Comparison of ENCODE assay signal across 12 cellular contexts in genomic region chr14:22898302-22898894, GRCh38. TPM values are rescaled to one million over a fixed set of nuclear protein-coding genes. Genes with fewer than 3 reads are reported as not detected.
DNase-seq lines count a peak whose midpoint lies in the region; ATAC-seq and TF ChIP-seq lines count a peak whose summit lies in the region.
"Had no signal": no experiment of that assay in that cellular context is flagged by ENCODE, and none has a peak within 500 bp of the region (broad histone marks: within the 10 kb centered on the region; RNA-seq: fewer than 3 reads in every experiment).

No MANE protein-coding gene starts in this region.

- H3K27me3 Mint-ChIP-seq in type B pancreatic cell: no peaks in the 10 kb centered on the region

- no peaks in the 10 kb centered on the region for H3K9me3 Mint-ChIP-seq in type B pancreatic cell

- H3K4me1 ChIP-seq in adipocyte (ENCODE audit: control insufficient read depth, insufficient read depth, low read length): peaks cover 10% of the 10 kb centered on the region
- H3K4me1 ChIP-seq in hepatocyte (ENCODE audit: insufficient read depth): peaks cover 4% of the 10 kb centered on the region
- H3K4me1 ChIP-seq in transverse colon: peaks cover 0 to 17% (median 3%) of the 10 kb centered on the region in 4 donors

- no peak for TF ChIP-seq POLR2A in transverse colon (IDR thresholded peaks at IDR 0.05)

- H4K20me1 ChIP-seq in hepatocyte (ENCODE audit: insufficient read depth, poor library complexity, severe bottlenecking): no peaks in the 10 kb centered on the region

- H3K4me3 Mint-ChIP-seq in type B pancreatic cell: no peak overlapping the region

- H3K79me2 ChIP-seq in hepatocyte: no peaks in the 10 kb centered on the region

- H3K4me2 ChIP-seq in hepatocyte: no peak overlapping the region

- H3K36me3 ChIP-seq in adipocyte (ENCODE audit: control insufficient read depth, insufficient read depth, low read length, severe bottlenecking) (peaks cover 28% of the 10 kb centered on the region), hepatocyte (replicated peaks; ENCODE audit: insufficient read depth, low read depth) (no peaks in the 10 kb centered on the region), transverse colon (peaks cover 0 to 26% (median 12%) of the 10 kb centered on the region in 4 donors)

- H3K27me3 ChIP-seq in adipocyte (replicated peaks; ENCODE audit: control insufficient read depth, insufficient read depth, low read length) (no peaks in the 10 kb centered on the region), hepatocyte (no peaks in the 10 kb centered on the region), transverse colon (no peaks in the 10 kb centered on the region)

- H3K27ac ChIP-seq in hepatocyte: peak overlapping the region; percentile 44
- peak overlapping the region; percentile 33 to 68 (median 60) for H3K27ac ChIP-seq in transverse colon
- H3K27ac ChIP-seq: WERI-Rb-1 had no signal

- peaks cover 12% of the 10 kb centered on the region for H3K36me3 Mint-ChIP-seq in type B pancreatic cell

- H3K4me3 ChIP-seq in adipocyte (ENCODE audit: low read length) (no peak overlapping the region), hepatocyte (no peak overlapping the region), transverse colon (no peak overlapping the region)

- H3K9ac ChIP-seq in adipocyte (ENCODE audit: low read length): no peak overlapping the region

- H3K9me3 ChIP-seq in adipocyte (ENCODE audit: control insufficient read depth, low read length) (no peaks in the 10 kb centered on the region), hepatocyte (ENCODE audit: low read depth) (no peaks in the 10 kb centered on the region), transverse colon (no peaks in the 10 kb centered on the region)

- TF ChIP-seq CTCF in hepatocyte (IDR thresholded peaks at IDR 0.05; ENCODE audit: poor library complexity) (no peak), transverse colon (IDR thresholded peaks at IDR 0.05) (no peak), type B pancreatic cell (conservative IDR thresholded peaks at IDR 0.05) (no peak)

- peaks cover 4% of the 10 kb centered on the region for H3K4me1 Mint-ChIP-seq in type B pancreatic cell (ENCODE audit: unreplicated experiment)

- no peak for ATAC-seq in HG03159 (IDR thresholded peaks at IDR 0.05; ENCODE audit: unreplicated experiment)
- ATAC-seq: left colon, sciatic nerve had no signal

- no peak overlapping the region for H2AFZ ChIP-seq in hepatocyte

- no peak overlapping the region for H3K27ac Mint-ChIP-seq in type B pancreatic cell

- WGBS in hepatocyte (ENCODE audit: low lambda C conversion rate, missing lambda C conversion rate): 74% methylated on average over 7 of the region's 7 CpGs
- WGBS in transverse colon (ENCODE audit: low coverage in 1 of 2), 2 donors: 67 to 69% methylated on average over 6 to 7 of the region's 7 CpGs

- DNase-seq in stimulated activated CD4-positive, alpha-beta T cell treated with anti-CD3 and anti-CD28 coated beads, Interleukin-15, amount 100 ng/mL, for 24 hours: peak; percentile 31
- DNase-seq in stimulated activated CD4-positive, alpha-beta T cell treated with anti-CD3 and anti-CD28 coated beads, Interleukin-2, amount 100 ng/mL, for 48 hours: no peak
- DNase-seq in adipocyte (ENCODE audit: low read depth) (peak; percentile 55), hepatocyte (ENCODE audit: low spot score) (no peak), transverse colon (no peak), type B pancreatic cell (ENCODE audit: extremely low spot score, unreplicated experiment) (no peak), SIG-M5 (lab: John Stamatoyannopoulos, UW) (no peak)
- DNase-seq: central memory CD4-positive, alpha-beta T cell; left colon; WERI-Rb-1 had no signal

- in situ Hi-C loops in transverse colon (cut with MboI; ENCODE audit: low pct_ligation_motif_present in 1 of 4, low pct_unique_long_range_greater_than_20kb in 1 of 4, low sequenced_read_pairs in 3 of 4): no loop called here

- TF ChIP-seq EP300 in transverse colon (IDR thresholded peaks at IDR 0.05; ENCODE audit: low read depth): no peak

- intact Hi-C loops in transverse colon (cut with DNase I; ENCODE audit: low total_unique reads): no loop called here

- H3K9me2 ChIP-seq in hepatocyte (replicated peaks; ENCODE audit: insufficient read depth): no peaks in the 10 kb centered on the region

RNA-seq across cellular contexts. Expression of gene REM2, which starts 15.4 kb away (rescaled TPM):
- 1.5 and 1.9 TPM in 2 replicates for total RNA-seq in hepatocyte
- 5.5 and 6.3 TPM in 2 replicates for polyA plus RNA-seq in hepatocyte
- 1 to 10 TPM in 2 of 4 donors, under 1 TPM in 1, not detected in 1; 0.27 to 5.2 (median 2.1) TPM for total RNA-seq in transverse colon
- 1.4 and 2.0 TPM in 2 replicates for total RNA-seq in type B pancreatic cell (ENCODE audit: low replicate concordance)

RNA-seq across cellular contexts. Expression of gene RBM23, which starts 20.6 kb away (rescaled TPM):
- total RNA-seq in hepatocyte (236 and 749 TPM in 2 replicates), transverse colon (100 to 1,000 TPM in 3 of 4 donors, 10 to 100 TPM in 1; 96.4 to 186 (median 114) TPM), type B pancreatic cell (ENCODE audit: low replicate concordance) (91.5 and 102 TPM in 2 replicates)
- polyA plus RNA-seq in hepatocyte: 72.9 and 74.1 TPM in 2 replicates

RNA-seq across cellular contexts. Expression of gene LRP10, which starts 26.9 kb away (rescaled TPM):
- total RNA-seq in hepatocyte (34.4 and 56.2 TPM in 2 replicates), transverse colon (100 to 1,000 TPM in 3 of 4 donors, 10 to 100 TPM in 1; 88.8 to 232 (median 180) TPM), type B pancreatic cell (ENCODE audit: low replicate concordance) (52.3 and 91.8 TPM in 2 replicates)
- polyA plus RNA-seq in hepatocyte: 92.7 and 117 TPM in 2 replicates

RNA-seq across cellular contexts. Expression of gene PRMT5, which starts 30.8 kb away (rescaled TPM):
- total RNA-seq in hepatocyte: 38.9 and 52.2 TPM in 2 replicates
- 54.1 and 72.3 TPM in 2 replicates for polyA plus RNA-seq in hepatocyte
- 10 to 100 TPM; 32.2 to 92.3 (median 43.4) TPM for total RNA-seq in transverse colon
- 78.0 and 134 TPM in 2 replicates for total RNA-seq in type B pancreatic cell (ENCODE audit: low replicate concordance)

RNA-seq across cellular contexts. Expression of gene HAUS4, which starts 58.5 kb away (rescaled TPM):
- 34.8 and 46.4 TPM in 2 replicates for total RNA-seq in hepatocyte
- polyA plus RNA-seq in hepatocyte: 16.2 and 21.8 TPM in 2 replicates
- total RNA-seq in transverse colon: 10 to 100 TPM; 66.2 to 98.9 (median 85.1) TPM
- 17.3 and 40.7 TPM in 2 replicates for total RNA-seq in type B pancreatic cell (ENCODE audit: low replicate concordance)

Comparison
In these comparisons a context has a peak if more than half of its experiments do, and no peak if none do; other contexts are left out.
1. DNase-seq: peak in stimulated activated CD4-positive, alpha-beta T cell treated with anti-CD3 and anti-CD28 coated beads, Interleukin-15, amount 100 ng/mL, for 24 hours (single experiment) and adipocyte (single experiment); none in stimulated activated CD4-positive, alpha-beta T cell treated with anti-CD3 and anti-CD28 coated beads, Interleukin-2, amount 100 ng/mL, for 48 hours (0 of 2), hepatocyte (single experiment), transverse colon (single experiment), type B pancreatic cell (single experiment) and SIG-M5 (single experiment).